1 cellular context compared by ENCODE assay signal in genomic region chr9:126804696-126805545, GRCh38.
A peak's percentile ranks its signal among the peaks of the same experiment; 100 is the strongest.
TF ChIP-seq lines count a peak whose summit lies in the region.

Gene ZBTB43 (plus strand): TSS chr9:126805040. CDS start chr9:126832510, 27,470 bp downstream.

TF ChIP-seq in HepG2, 621 proteins besides CTCF, POLR2A, EP300 and RAD21 (continued from another document and continues in another):
- TF ChIP-seq ZBTB40 (IDR thresholded peaks at IDR 0.05) (peak; percentile 85), ZBTB40 (CRISPR knock-in tag; IDR thresholded peaks at IDR 0.05) (peak; percentile 78), HDAC1 (CRISPR knock-in tag; IDR thresholded peaks at IDR 0.05) (peak; percentile 82), USF2 (IDR thresholded peaks at IDR 0.05; ENCODE audit: low read depth, low read length) (no peak), USF2 (CRISPR knock-in tag; IDR thresholded peaks at IDR 0.05; ENCODE audit: borderline replicate concordance) (no peak), ZBTB25 (CRISPR knock-in tag; IDR thresholded peaks at IDR 0.05) (peak; percentile 51), CHD4 (IDR thresholded peaks at IDR 0.05; ENCODE audit: borderline replicate concordance, low read length) (no peak; the same call in 1 of the 2 replicates), MAX (IDR thresholded peaks at IDR 0.05) (peak; percentile 66), ZNF644 (CRISPR knock-in tag; IDR thresholded peaks at IDR 0.05; ENCODE audit: low read depth) (no peak), ZNF672 (CRISPR knock-in tag; IDR thresholded peaks at IDR 0.05) (no peak), NPAS2 (CRISPR knock-in tag; IDR thresholded peaks at IDR 0.05; ENCODE audit: borderline replicate concordance) (no peak), MAFK (conservative IDR thresholded peaks at IDR 0.05 in 1 of 2, IDR thresholded peaks at IDR 0.05 in 1 of 2; ENCODE audit: low read length in 2 of 2) (no peak), ZNF607 (CRISPR knock-in tag; IDR thresholded peaks at IDR 0.05; ENCODE audit: borderline replicate concordance) (no peak; the same call in 1 of the 2 replicates), ZNF468 (CRISPR knock-in tag; IDR thresholded peaks at IDR 0.05) (0 out of 2 replicates have a peak, but pooled peaks have one; percentile 42), ZNF10 (CRISPR knock-in tag; IDR thresholded peaks at IDR 0.05; ENCODE audit: borderline replicate concordance, low read depth) (no peak), DDIT3 (CRISPR knock-in tag; IDR thresholded peaks at IDR 0.05) (no peak), KLF9 (CRISPR knock-in tag; IDR thresholded peaks at IDR 0.05; ENCODE audit: low read depth) (peak; percentile 78; the same call in 1 of the 2 replicates), ZNF629 (CRISPR knock-in tag; conservative IDR thresholded peaks at IDR 0.05) (no peak), GABPB1 (CRISPR knock-in tag; IDR thresholded peaks at IDR 0.05) (peak; percentile 99), MED1 (CRISPR knock-in tag; IDR thresholded peaks at IDR 0.05) (peak; percentile 27; the same call in 1 of the 2 replicates), HOXD1 (CRISPR knock-in tag; IDR thresholded peaks at IDR 0.05) (0 out of 2 replicates have a peak, but pooled peaks have one; percentile 33), ZNF704 (CRISPR knock-in tag; IDR thresholded peaks at IDR 0.05; ENCODE audit: borderline replicate concordance) (peak; percentile 65; the same call in 1 of the 2 replicates), ZBTB34 (CRISPR knock-in tag; IDR thresholded peaks at IDR 0.05) (peak; percentile 49; the same call in 1 of the 2 replicates), ZNF124 (CRISPR knock-in tag; IDR thresholded peaks at IDR 0.05) (0 out of 2 replicates have a peak, but pooled peaks have one; percentile 12), PHF5A (CRISPR knock-in tag; IDR thresholded peaks at IDR 0.05; ENCODE audit: low read depth, unreplicated experiment) (no peak), WIZ (CRISPR knock-in tag; IDR thresholded peaks at IDR 0.05) (no peak), MTERF4 (CRISPR knock-in tag; IDR thresholded peaks at IDR 0.05) (peak; percentile 88), SETDB1 (CRISPR knock-in tag; IDR thresholded peaks at IDR 0.05; ENCODE audit: borderline replicate concordance) (no peak), BHLHE40 (IDR thresholded peaks at IDR 0.05; ENCODE audit: low read length) (no peak), ZNF713 (CRISPR knock-in tag; IDR thresholded peaks at IDR 0.05) (no peak), ZNF350 (CRISPR knock-in tag; IDR thresholded peaks at IDR 0.05; ENCODE audit: borderline replicate concordance, low read depth) (peak; percentile 84), BRF2 (CRISPR knock-in tag; IDR thresholded peaks at IDR 0.05) (0 out of 2 replicates have a peak, but pooled peaks have one; percentile 49), ZBTB3 (CRISPR knock-in tag; IDR thresholded peaks at IDR 0.05; ENCODE audit: borderline replicate concordance, low read depth) (no peak), ZNF260 (CRISPR knock-in tag; IDR thresholded peaks at IDR 0.05; ENCODE audit: borderline replicate concordance, low read depth) (no peak), TSC22D2 (CRISPR knock-in tag; IDR thresholded peaks at IDR 0.05; ENCODE audit: borderline replicate concordance) (no peak), ZFY (CRISPR knock-in tag; IDR thresholded peaks at IDR 0.05) (peak; percentile 97), ZNF580 (CRISPR knock-in tag; IDR thresholded peaks at IDR 0.05; ENCODE audit: borderline replicate concordance, low read depth) (peak; percentile 86; the same call in 1 of the 2 replicates), KLF6 (CRISPR knock-in tag; IDR thresholded peaks at IDR 0.05) (peak; percentile 76; the same call in 1 of the 2 replicates), TOPORS (CRISPR knock-in tag; IDR thresholded peaks at IDR 0.05) (peak; percentile 76; the same call in 1 of the 2 replicates), ZNF589 (CRISPR knock-in tag; conservative IDR thresholded peaks at IDR 0.05) (peak; percentile 48), THRA (CRISPR knock-in tag; IDR thresholded peaks at IDR 0.05; ENCODE audit: borderline replicate concordance) (no peak; the same call in 1 of the 2 replicates), NR2C2 (CRISPR knock-in tag; IDR thresholded peaks at IDR 0.05; ENCODE audit: borderline replicate concordance) (peak; percentile 99), ZIK1 (CRISPR knock-in tag; IDR thresholded peaks at IDR 0.05; ENCODE audit: borderline replicate concordance, low read depth) (no peak), ZNF101 (CRISPR knock-in tag; IDR thresholded peaks at IDR 0.05; ENCODE audit: borderline replicate concordance, low read depth) (no peak)
